ENCODE assay signal across 8 cellular contexts in genomic region chr7:106112118-106112971, GRCh38. TPM values are rescaled to one million over a fixed set of nuclear protein-coding genes. Genes with fewer than 3 reads are reported as not detected.
A peak's percentile ranks its signal among the peaks of the same experiment; 100 is the strongest.
DNase-seq lines count a peak whose midpoint lies in the region; ATAC-seq lines count a peak whose summit lies in the region.

Gene SYPL1, minus strand, starts transcription at chr7:106112312. Its CDS starts 104 bp downstream, at chr7:106112208.

- peak; percentile 83 for ATAC-seq in GM21360 (IDR thresholded peaks at IDR 0.05; ENCODE audit: unreplicated experiment)

- in situ Hi-C loops in endometrial microvascular endothelial cells (cut with HindIII; ENCODE audit: inconsistent ontology term, low pct_unique_long_range_greater_than_20kb, low sequenced_read_pairs): no loop called here

- DNase-seq in COR-L47 (lab: John Stamatoyannopoulos, UW) (peak; percentile 96), HT1080 (ENCODE audit: low read depth) (peak; percentile 84), NOMO-1 treated with dmso at 0.1 percent for 144 hours (lab: John Stamatoyannopoulos, UW; ENCODE audit: unreplicated experiment) (peak; percentile 40), midbrain (lab: John Stamatoyannopoulos, UW) (peak; percentile 92)
- peak; percentile 89 for DNase-seq in activated CD8-positive, alpha-beta memory T cell treated with anti-CD3 and anti-CD28 coated beads, Interleukin-2, amount 50 U/mL, for 1 hour (ENCODE audit: extremely low read depth)
- DNase-seq in stimulated activated CD8-positive, alpha-beta memory T cell treated with anti-CD3 and anti-CD28 coated beads, Interleukin-2, amount 100 ng/mL, for 1 hour (ENCODE audit: low read depth in 2 of 2): peak; percentile 87 to 90

RNA-seq across cellular contexts. Expression of gene SYPL1, which starts in this region (rescaled TPM):
- total RNA-seq in HT1080 (2014; rRNA removed; shearing (Covaris generic)): 24.4 and 43.5 TPM in 2 replicates
- polyA plus RNA-seq in HT1080 (2015; cell fraction: cytosol; rRNA removed): 107 and 131 TPM in 2 replicates
- polyA plus RNA-seq in HT1080 (2015; cell fraction: nucleus; rRNA removed): 102 and 129 TPM in 2 replicates
- 92.0 TPM for total RNA-seq in endometrial microvascular endothelial cells (ENCODE audit: inconsistent ontology term)

Comparison
In these comparisons a context has a peak if more than half of its experiments do, and no peak if none do; other contexts are left out.
1. Peak in every context shown above with its lines: DNase-seq and ATAC-seq.
2. DNase-seq: peak in every context shown above with its lines; median percentile 96 in COR-L47; 92 in midbrain; 89 in activated CD8-positive, alpha-beta memory T cell treated with anti-CD3 and anti-CD28 coated beads, Interleukin-2, amount 50 U/mL, for 1 hour; 88 in stimulated activated CD8-positive, alpha-beta memory T cell treated with anti-CD3 and anti-CD28 coated beads, Interleukin-2, amount 100 ng/mL, for 1 hour; 84 in HT1080; 40 in NOMO-1 treated with dmso at 0.1 percent for 144 hours.